Comparison of ENCODE assay signal across 20 cellular contexts in genomic region chr2:129296401-129297343, GRCh38.
A peak's percentile ranks its signal among the peaks of the same experiment; 100 is the strongest.
DNase-seq lines count a peak whose midpoint lies in the region; ATAC-seq and TF ChIP-seq lines count a peak whose summit lies in the region.
"Had no signal": no experiment of that assay in that cellular context is flagged by ENCODE, and none has a peak within 500 bp of the region (broad histone marks: within the 10 kb centered on the region; RNA-seq: fewer than 3 reads in every experiment).

No MANE protein-coding gene starts in this region.

- H3K4me3 ChIP-seq in heart left ventricle (no peak overlapping the region), left ventricle myocardium inferior (no peak overlapping the region), aorta (ENCODE audit: low read length in 2 of 2) (no peak overlapping the region), smooth muscle cell (no peak overlapping the region)
- H3K4me3 ChIP-seq: A549, GM23338, SJSA1 had no signal

- no peak for TF ChIP-seq POLR2A in heart left ventricle (IDR thresholded peaks at IDR 0.05)

- no peak overlapping the region for H2AFZ ChIP-seq in smooth muscle cell (ENCODE audit: low read depth)
- H2AFZ ChIP-seq: GM23338 had no signal

- H3K27me3 Mint-ChIP-seq in activated CD4-positive, alpha-beta memory T cell treated with anti-CD3 and anti-CD28 coated beads for 36 hours, result no peaks in the 10 kb centered on the region

- CTCF ChIA-PET in activated CD4-positive, alpha-beta memory T cell treated with anti-CD3 and anti-CD28 coated beads for 36 hours (lab: Charles Lee), result no interaction called here

- peaks cover 0 to 17% (median 6%) of the 10 kb centered on the region in 12 donors for H3K4me1 ChIP-seq in heart left ventricle
- H3K4me1 ChIP-seq in left ventricle myocardium inferior, result peaks cover 20% of the 10 kb centered on the region
- H3K4me1 ChIP-seq in aorta (ENCODE audit: control insufficient read depth in 1 of 2, insufficient read depth in 2 of 2, low read length in 2 of 2), result peaks cover 4 to 13% of the 10 kb centered on the region in 2 donors
- no peaks in the 10 kb centered on the region for H3K4me1 ChIP-seq in smooth muscle cell (ENCODE audit: low read depth)
- H3K4me1 ChIP-seq: A549, SJSA1 had no signal

- no peak overlapping the region for H3K4me2 ChIP-seq in smooth muscle cell
- H3K4me2 ChIP-seq: A549, GM23338 had no signal

- no peak overlapping the region for H3K27ac Mint-ChIP-seq in activated CD4-positive, alpha-beta memory T cell treated with anti-CD3 and anti-CD28 coated beads for 36 hours
- H3K27ac Mint-ChIP-seq: GM23338; stimulated activated naive B cell treated with anti-CD40 and anti-IgM and Interleukin-4, amounts not matched to agents 10 μg/mL and 1 μg/mL and 100 μg/mL, for 72 hours; T-helper 2 cell treated with Interferon-gamma antibody and Interleukin-4, amounts not matched to agents 5 μg/mL and 100 μg/mL, for 36 hours; type B pancreatic cell had no signal

- intact Hi-C loops in heart left ventricle (cut with DNase I) (no loop called here), left ventricle myocardium inferior (cut with micrococcal nuclease) (no loop called here), aorta (cut with DNase I) (no loop called here)
- intact Hi-C loops in activated CD4-positive, alpha-beta memory T cell treated with anti-CD3 and anti-CD28 coated beads for 36 hours (cut with micrococcal nuclease), result no loop called here

- TF ChIP-seq CTCF in heart left ventricle (IDR thresholded peaks at IDR 0.05) (no peak), left ventricle myocardium inferior (IDR thresholded peaks at IDR 0.05; ENCODE audit: borderline replicate concordance) (no peak), smooth muscle cell (IDR thresholded peaks at IDR 0.05; ENCODE audit: borderline replicate concordance, insufficient read depth, poor library complexity, severe bottlenecking) (no peak)

- H3K27ac ChIP-seq in heart left ventricle (peak overlapping the region in 1 of 12 donors; percentile 40), left ventricle myocardium inferior (replicated peaks) (no peak overlapping the region), aorta (ENCODE audit: low read depth in 1 of 2, low read length in 2 of 2) (peak overlapping the region in 1 of 2 donors; percentile 52), smooth muscle cell (ENCODE audit: low read depth) (no peak overlapping the region)
- H3K27ac ChIP-seq: A549, C4-2B, SJSA1 had no signal

- H4K20me1 ChIP-seq in smooth muscle cell (ENCODE audit: low read depth), result no peaks in the 10 kb centered on the region

- H3F3A ChIP-seq in smooth muscle cell (ENCODE audit: low read depth), result no peaks in the 10 kb centered on the region

- H3K36me3 ChIP-seq in heart left ventricle, result no peaks in the 10 kb centered on the region
- no peaks in the 10 kb centered on the region for H3K36me3 ChIP-seq in left ventricle myocardium inferior
- no peaks in the 10 kb centered on the region for H3K36me3 ChIP-seq in aorta (ENCODE audit: control insufficient read depth in 1 of 2, insufficient read depth in 2 of 2, low read length in 1 of 2)
- no peaks in the 10 kb centered on the region for H3K36me3 ChIP-seq in smooth muscle cell (ENCODE audit: low read depth)
- H3K36me3 ChIP-seq: SJSA1 had no signal

- H3K27me3 ChIP-seq in heart left ventricle, result no peaks in the 10 kb centered on the region
- no peaks in the 10 kb centered on the region for H3K27me3 ChIP-seq in left ventricle myocardium inferior (ENCODE audit: low read depth)
- no peaks in the 10 kb centered on the region for H3K27me3 ChIP-seq in aorta (ENCODE audit: control insufficient read depth in 1 of 2, insufficient read depth in 2 of 2, low read length in 1 of 2)
- H3K27me3 ChIP-seq in smooth muscle cell (ENCODE audit: low read depth), result no peaks in the 10 kb centered on the region
- H3K27me3 ChIP-seq: SJSA1 had no signal

- peaks cover 15% of the 10 kb centered on the region for H3K9me3 Mint-ChIP-seq in activated CD4-positive, alpha-beta memory T cell treated with anti-CD3 and anti-CD28 coated beads for 36 hours
- H3K9me3 Mint-ChIP-seq: neural crest cell had no signal

- DNase-seq in heart left ventricle (no peak), left ventricle myocardium inferior (no peak), astrocyte of the hippocampus (ENCODE audit: low read depth, low spot score) (peak; percentile 60), medulla oblongata (ENCODE audit: extremely low spot score) (peak; percentile 71), aorta (no peak), smooth muscle cell (lab: John Stamatoyannopoulos, UW; ENCODE audit: unreplicated experiment) (no peak)
- DNase-seq in activated CD4-positive, alpha-beta memory T cell treated with anti-CD3 and anti-CD28 coated beads for 36 hours, result no peak
- DNase-seq: DMS53; NCI-H526; OCI-M1; stimulated activated CD4-positive, alpha-beta T cell treated with anti-CD3 and anti-CD28 coated beads, Interleukin-15, amount 100 ng/mL, for 24 hours; stimulated activated naive B cell treated with anti-CD40 and anti-IgM and Interleukin-4, amounts not matched to agents 10 μg/mL and 1 μg/mL and 100 μg/mL, for 72 hours had no signal

- no peaks in the 10 kb centered on the region for H3K4me1 Mint-ChIP-seq in activated CD4-positive, alpha-beta memory T cell treated with anti-CD3 and anti-CD28 coated beads for 36 hours (ENCODE audit: low read depth)
- H3K4me1 Mint-ChIP-seq: GM23338, neural crest cell had no signal

- WGBS in heart left ventricle, 4 donors, result 38 to 55% (median 44%) methylated on average over 10 of the region's 10 CpGs
- WGBS in aorta, 2 donors, result 16 to 17% methylated on average over 10 of the region's 10 CpGs
- 91% methylated on average over 10 of the region's 10 CpGs for WGBS in smooth muscle cell (ENCODE audit: low lambda C conversion rate)

- no peaks in the 10 kb centered on the region for H3K36me3 Mint-ChIP-seq in activated CD4-positive, alpha-beta memory T cell treated with anti-CD3 and anti-CD28 coated beads for 36 hours
- H3K36me3 Mint-ChIP-seq: stimulated activated naive B cell treated with anti-CD40 and anti-IgM and Interleukin-4, amounts not matched to agents 10 μg/mL and 1 μg/mL and 100 μg/mL, for 72 hours; type B pancreatic cell had no signal

- POLR2A ChIA-PET in activated CD4-positive, alpha-beta memory T cell treated with anti-CD3 and anti-CD28 coated beads for 36 hours (lab: Charles Lee), result no interaction called here

- ATAC-seq in heart left ventricle, result peak; percentile 50 to 71 (median 63)
- peak; percentile 38 for ATAC-seq in aorta (ENCODE audit: low FRiP score)
- no peak for ATAC-seq in GM18511 (IDR thresholded peaks at IDR 0.05; ENCODE audit: unreplicated experiment)
- ATAC-seq: A549; stimulated activated naive B cell treated with anti-CD40 and anti-IgM and Interleukin-4, amounts not matched to agents 10 μg/mL and 1 μg/mL and 100 μg/mL, for 72 hours had no signal

- no peak overlapping the region for H3K9ac ChIP-seq in smooth muscle cell (ENCODE audit: low read depth)

- H3K79me2 ChIP-seq in smooth muscle cell (ENCODE audit: low read depth), result no peaks in the 10 kb centered on the region

- H3K4me3 Mint-ChIP-seq in activated CD4-positive, alpha-beta memory T cell treated with anti-CD3 and anti-CD28 coated beads for 36 hours, result no peak overlapping the region
- H3K4me3 Mint-ChIP-seq: GM23338; neural crest cell; stimulated activated naive B cell treated with anti-CD40 and anti-IgM and Interleukin-4, amounts not matched to agents 10 μg/mL and 1 μg/mL and 100 μg/mL, for 72 hours; T-helper 2 cell treated with Interferon-gamma antibody and Interleukin-4, amounts not matched to agents 5 μg/mL and 100 μg/mL, for 36 hours; type B pancreatic cell had no signal

- H3K9me3 ChIP-seq in heart left ventricle (peaks cover 0 to 7% (median 0%) of the 10 kb centered on the region in 12 donors), left ventricle myocardium inferior (replicated peaks) (peaks cover 8% of the 10 kb centered on the region), aorta (ENCODE audit: control insufficient read depth, low read length) (no peaks in the 10 kb centered on the region), smooth muscle cell (replicated peaks; ENCODE audit: low read depth) (no peaks in the 10 kb centered on the region)
- H3K9me3 ChIP-seq: A549, SJSA1 had no signal

Comparison
In these comparisons a context has a peak if more than half of its experiments do, and no peak if none do; other contexts are left out.
1. DNase-seq: peak in astrocyte of the hippocampus (single experiment) and medulla oblongata (single experiment); none in heart left ventricle (0 of 5), left ventricle myocardium inferior (single experiment), aorta (0 of 2), smooth muscle cell (single experiment) and activated CD4-positive, alpha-beta memory T cell treated with anti-CD3 and anti-CD28 coated beads for 36 hours (single experiment).